Comparison of ENCODE assay signal across 9 cellular contexts in genomic region chr1:108661030-108661609, GRCh38. TPM values are rescaled to one million over a fixed set of nuclear protein-coding genes. Genes with fewer than 3 reads are reported as not detected.
DNase-seq lines count a peak whose midpoint lies in the region; ATAC-seq, FAIRE-seq and TF ChIP-seq lines count a peak whose summit lies in the region.
"Had no signal": no experiment of that assay in that cellular context is flagged by ENCODE, and none has a peak within 500 bp of the region (broad histone marks: within the 10 kb centered on the region; RNA-seq: fewer than 3 reads in every experiment).

HENMT1 (minus strand) TSS chr1:108661093; CDS start chr1:108659884, 1,209 bp downstream.

- peak within 1 kb of the TSS; percentile 69 for H3K9ac ChIP-seq in OCI-LY3 (ENCODE audit: low read length)

- H3K27ac ChIP-seq in OCI-LY3 (ENCODE audit: low read length): peak within 1 kb of the TSS; percentile 18; the same call in 1 of the 2 replicates
- peak within 1 kb of the TSS; percentile 33 to 90 (median 72) for H3K27ac ChIP-seq in pancreas
- H3K27ac ChIP-seq in thymus (ENCODE audit: low read depth): peak within 1 kb of the TSS; percentile 100

- peak within 1 kb of the TSS; percentile 80 for H3K4me3 ChIP-seq in OCI-LY3 (ENCODE audit: low read length)
- H3K4me3 ChIP-seq in pancreas: peak within 1 kb of the TSS; percentile 18 to 52 (median 35)
- H3K4me3 ChIP-seq in thymus (ENCODE audit: low read length): peak within 1 kb of the TSS; percentile 86

- H3K4me1 Mint-ChIP-seq in glutamatergic neuron (ENCODE audit: low read depth, unreplicated experiment): peaks cover 8% of the 10 kb centered on the region

- H3K4me1 ChIP-seq in OCI-LY3 (ENCODE audit: low read length) (peaks cover 6% of the 10 kb centered on the region; the same call in 1 of the 2 replicates), pancreas (no peaks in the 10 kb centered on the region), thymus (ENCODE audit: control insufficient read depth, insufficient read depth, low read length) (peaks cover 14% of the 10 kb centered on the region)

- H3K27me3 Mint-ChIP-seq in glutamatergic neuron (ENCODE audit: unreplicated experiment): no peaks in the 10 kb centered on the region

- H3K9me3 Mint-ChIP-seq in glutamatergic neuron (ENCODE audit: unreplicated experiment): peaks cover 2% of the 10 kb centered on the region

- no peaks in the 10 kb centered on the region for H4K20me1 ChIP-seq in OCI-LY3 (ENCODE audit: insufficient read depth, low read length)

- 4% methylated on average over 81 of the region's 81 CpGs for WGBS in pancreas, 2 donors
- WGBS in thymus: under 1% methylated on average over 81 of the region's 81 CpGs

- peak; percentile 25 to 52 for DNase-seq in NCI-H524 (lab: John Stamatoyannopoulos, UW)
- no peak for DNase-seq in NCI-H524 treated with DMSO at 0.1 percent for 48 hours (lab: John Stamatoyannopoulos, UW)
- DNase-seq in activated naive CD4-positive, alpha-beta T cell (lab: John Stamatoyannopoulos, UW): peak; percentile 54 to 82 (median 74)
- peak; percentile 79 for DNase-seq in glutamatergic neuron
- DNase-seq in pancreas: peak; percentile 24 to 76 (median 48)

- ATAC-seq in HG03108 (IDR thresholded peaks at IDR 0.05; ENCODE audit: unreplicated experiment): peak; percentile 75
- peak; percentile 71 to 89 (median 86) for ATAC-seq in pancreas

- intact Hi-C loops in pancreas (cut with DNase I): no loop called here

- FAIRE-seq in pancreas (lab: Jason Lieb, UNC): no peak
- FAIRE-seq: A204.1 had no signal

- H3K79me2 ChIP-seq in OCI-LY3 (ENCODE audit: low read length): no peaks in the 10 kb centered on the region

- H3K27me3 ChIP-seq in OCI-LY3 (ENCODE audit: low read depth, low read length): no peaks in the 10 kb centered on the region
- no peaks in the 10 kb centered on the region for H3K27me3 ChIP-seq in pancreas
- H3K27me3 ChIP-seq in thymus (ENCODE audit: control insufficient read depth, insufficient read depth): no peaks in the 10 kb centered on the region

- no peaks in the 10 kb centered on the region for H3K36me3 Mint-ChIP-seq in glutamatergic neuron (ENCODE audit: unreplicated experiment)

- H3K27ac Mint-ChIP-seq in glutamatergic neuron (ENCODE audit: unreplicated experiment): peak within 1 kb of the TSS; percentile 73

- no peaks in the 10 kb centered on the region for H3K36me3 ChIP-seq in OCI-LY3 (replicated peaks; ENCODE audit: low read depth, low read length)
- H3K36me3 ChIP-seq in pancreas: no peaks in the 10 kb centered on the region
- H3K36me3 ChIP-seq in thymus (ENCODE audit: control insufficient read depth, insufficient read depth): no peaks in the 10 kb centered on the region

- peak within 1 kb of the TSS; percentile 70 for H3K4me2 ChIP-seq in OCI-LY3 (ENCODE audit: low read length)

- H3K4me3 Mint-ChIP-seq in glutamatergic neuron (ENCODE audit: unreplicated experiment): peak within 1 kb of the TSS; percentile 89

- peak within 1 kb of the TSS; percentile 86 for H2AFZ ChIP-seq in OCI-LY3 (ENCODE audit: low read depth, low read length)

- TF ChIP-seq CTCF in OCI-LY3 (IDR thresholded peaks at IDR 0.05; ENCODE audit: low read depth, low read length) (no peak), glutamatergic neuron (IDR thresholded peaks at IDR 0.05; ENCODE audit: partially characterized antibody, unreplicated experiment) (no peak), pancreas (IDR thresholded peaks at IDR 0.05) (no peak)

- H3K9me3 ChIP-seq in OCI-LY3 (ENCODE audit: insufficient read depth, low read length) (no peaks in the 10 kb centered on the region), pancreas (no peaks in the 10 kb centered on the region), thymus (ENCODE audit: control insufficient read depth) (no peaks in the 10 kb centered on the region)

RNA-seq across cellular contexts. Expression of gene HENMT1, which starts in this region (rescaled TPM):
- total RNA-seq in glutamatergic neuron (ENCODE audit: unreplicated experiment) (15.9 TPM), pancreas (1 to 10 TPM in 3 of 6 donors, under 1 TPM in 3; 0.42 to 2.6 (median 1.1) TPM)
- polyA plus RNA-seq in pancreas (1 to 10 TPM in 1 of 2 donors, under 1 TPM in 1; 0.65 to 5.5 TPM), thymus (21.7 TPM)

Comparison
In these comparisons a context has a peak if more than half of its experiments do, and no peak if none do; other contexts are left out.
1. H3K27ac ChIP-seq: peak in every context shown above with its lines; median percentile 100 in thymus; 72 in pancreas; 18 in OCI-LY3.
2. H3K4me3 ChIP-seq: peak in every context shown above with its lines; median percentile 86 in thymus; 80 in OCI-LY3; 35 in pancreas.